Comparison of ENCODE assay signal across 16 cellular contexts in the genomic region with DNA sequence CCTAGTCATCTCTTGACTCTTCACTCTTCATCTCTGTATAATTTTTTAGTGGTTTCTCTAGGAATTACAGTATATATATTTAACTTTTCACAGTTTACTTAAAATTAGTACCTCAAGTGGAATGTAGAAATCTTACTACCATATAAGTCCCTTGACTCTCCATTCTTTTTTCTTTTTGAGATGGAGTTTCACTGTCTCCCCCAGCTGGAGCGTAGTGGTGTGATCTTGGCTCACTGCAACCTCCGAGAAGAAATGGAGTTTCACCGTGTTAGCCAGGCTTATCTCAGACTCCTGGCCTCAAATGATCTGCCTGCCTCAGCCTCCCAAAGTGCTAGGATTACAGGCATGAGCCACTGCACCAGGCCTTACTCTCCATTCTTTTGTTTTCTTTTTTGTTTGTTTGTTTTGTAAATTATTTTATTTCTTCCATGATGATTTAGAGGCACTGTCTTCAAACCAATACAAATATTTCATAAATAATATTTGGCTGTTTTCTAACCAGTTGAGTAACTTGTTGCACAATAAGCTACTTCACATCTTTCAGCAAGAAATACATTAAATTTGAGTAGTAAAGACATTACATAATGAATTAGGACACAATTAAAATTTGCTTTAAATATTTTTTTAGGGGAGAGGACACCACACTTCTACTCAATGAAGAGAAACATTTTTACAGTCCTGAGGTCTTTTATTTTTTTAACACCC.
DNase-seq lines count a peak whose midpoint lies in the region; ATAC-seq and TF ChIP-seq lines count a peak whose summit lies in the region.
"Had no signal": no experiment of that assay in that cellular context is flagged by ENCODE, and none has a peak within 500 bp of the region (broad histone marks: within the 10 kb centered on the region; RNA-seq: fewer than 3 reads in every experiment).

No MANE protein-coding gene starts in this region.

- H3K4ac ChIP-seq in H9 (ENCODE audit: low read depth, low read length), result no peak overlapping the region

- no peak overlapping the region for H2AFZ ChIP-seq in H9 (ENCODE audit: low read length)

- WGBS in H9 (ENCODE audit: extremely low coverage, insufficient read length, low lambda C conversion rate), result no CpG with 5 or more reads among the region's 3 CpGs

- H3K36me3 ChIP-seq in iPS-18a (ENCODE audit: control insufficient read depth, low read depth, low read length) (no peaks in the 10 kb centered on the region), mucosa of descending colon (ENCODE audit: low read depth) (no peaks in the 10 kb centered on the region)
- H3K36me3 ChIP-seq: breast epithelium had no signal

- no peak overlapping the region for H2AK5ac ChIP-seq in H9 (ENCODE audit: insufficient read length, low read length)

- no peaks in the 10 kb centered on the region; the same call in 1 of the 2 replicates for H3K79me2 ChIP-seq in H9 (ENCODE audit: insufficient read depth, low read length)

- H3K4me3 Mint-ChIP-seq in CD14-positive monocyte (peak overlapping the region in 1 of 2 donors; percentile 55), H9 (no peak overlapping the region)
- H3K4me3 Mint-ChIP-seq in activated naive CD8-positive, alpha-beta T cell treated with anti-CD3 and anti-CD28 coated beads for 36 hours, result no peak overlapping the region
- H3K4me3 Mint-ChIP-seq in natural killer cell treated with Interleukin-12 subunit alpha and Interleukin-12 subunit beta and Interleukin-15 and Interleukin-18, amount 100 ng/mL, for 72 hours, result no peak overlapping the region
- H3K4me3 Mint-ChIP-seq: activated CD8-positive, alpha-beta T cell treated with anti-CD3 and anti-CD28 coated beads for 36 hours had no signal

- H3K4me3 ChIP-seq in iPS-18a (ENCODE audit: low read length) (no peak overlapping the region), mucosa of descending colon (no peak overlapping the region)
- H3K4me3 ChIP-seq: breast epithelium, testis had no signal

- no peak overlapping the region for H2BK12ac ChIP-seq in H9 (ENCODE audit: insufficient read length, low read depth, low read length)

- DNase-seq in CD14-positive monocyte (ENCODE audit: low spot score) (no peak), H9 (no peak), mucosa of descending colon (no peak), NCI-H510A treated with DMSO at 0.1 percent for 48 hours (lab: John Stamatoyannopoulos, UW) (no peak), NCI-H1092 treated with DMSO at 0.1 percent for 48 hours (lab: John Stamatoyannopoulos, UW) (no peak)
- DNase-seq in activated naive CD8-positive, alpha-beta T cell treated with anti-CD3 and anti-CD28 coated beads for 36 hours, result no peak
- DNase-seq in natural killer cell treated with Interleukin-12 subunit alpha and Interleukin-12 subunit beta and Interleukin-15 and Interleukin-18, amount 100 ng/mL, for 72 hours (ENCODE audit: low spot score), result no peak
- DNase-seq: activated CD8-positive, alpha-beta T cell treated with anti-CD3 and anti-CD28 coated beads for 36 hours; DMS153; effector memory CD4-positive, alpha-beta T cell; NCI-H187 treated with DMSO at 0.1 percent for 48 hours; NCI-H510A; retina; testis had no signal

- no peak overlapping the region for H2BK5ac ChIP-seq in H9 (ENCODE audit: insufficient read length, low read length)

- H3K23me2 ChIP-seq in H9 (ENCODE audit: insufficient read length, low read depth, low read length, poor library complexity, severe bottlenecking), result no peaks in the 10 kb centered on the region

- H3K27ac ChIP-seq in H9 (ENCODE audit: insufficient read length, low read depth, low read length) (no peak overlapping the region), iPS-18a (ENCODE audit: low read length) (peak overlapping the region; percentile 16)
- H3K27ac ChIP-seq: breast epithelium, testis had no signal

- H3K27ac Mint-ChIP-seq in CD14-positive monocyte, result peak overlapping the region; percentile 85 to 94 (median 90)
- peak overlapping the region; percentile 55 to 92 (median 82); a peak in 3 of 7 replicates for H3K27ac Mint-ChIP-seq in H9
- peak overlapping the region; percentile 25 for H3K27ac Mint-ChIP-seq in activated naive CD8-positive, alpha-beta T cell treated with anti-CD3 and anti-CD28 coated beads for 36 hours
- peak overlapping the region in 1 of 2 donors; percentile 74 for H3K27ac Mint-ChIP-seq in natural killer cell treated with Interleukin-12 subunit alpha and Interleukin-12 subunit beta and Interleukin-15 and Interleukin-18, amount 100 ng/mL, for 72 hours

- no peak overlapping the region for H3K18ac ChIP-seq in H9 (ENCODE audit: insufficient read length, low read depth, low read length)

- H3K4me1 ChIP-seq in H9 (ENCODE audit: insufficient read depth, low read length) (peaks cover 5% of the 10 kb centered on the region), iPS-18a (ENCODE audit: control insufficient read depth, low read depth, low read length) (peaks cover 18% of the 10 kb centered on the region), mucosa of descending colon (ENCODE audit: low read depth) (peaks cover 19% of the 10 kb centered on the region)

- H3K9me3 ChIP-seq in H9 (ENCODE audit: control insufficient read depth, low read depth, low read length), result no peaks in the 10 kb centered on the region
- no peaks in the 10 kb centered on the region for H3K9me3 ChIP-seq in iPS-18a (ENCODE audit: control insufficient read depth, low read depth, low read length)
- H3K9me3 ChIP-seq in mucosa of descending colon, result no peaks in the 10 kb centered on the region
- H3K9me3 ChIP-seq: breast epithelium, testis had no signal

- no peak overlapping the region for H3K56ac ChIP-seq in H9 (ENCODE audit: insufficient read length, low read depth, low read length)

- H3T11ph ChIP-seq in H9 (ENCODE audit: low read length), result no peak overlapping the region

- H2BK15ac ChIP-seq in H9 (ENCODE audit: low read depth, low read length), result no peak overlapping the region

- H4K8ac ChIP-seq in H9 (replicated peaks; ENCODE audit: insufficient read length, low read depth, low read length), result no peak overlapping the region

- H3K36me3 Mint-ChIP-seq in CD14-positive monocyte, result peaks cover 22 to 24% of the 10 kb centered on the region in 2 donors
- H3K36me3 Mint-ChIP-seq in H9 (ENCODE audit: insufficient read depth in 1 of 3, low read depth in 3 of 3), result peaks cover 0 to 9% (median 8%) of the 10 kb centered on the region in 3 experiments; a peak in 5 of 7 replicates
- H3K36me3 Mint-ChIP-seq in activated naive CD8-positive, alpha-beta T cell treated with anti-CD3 and anti-CD28 coated beads for 36 hours, result peaks cover 34% of the 10 kb centered on the region
- H3K36me3 Mint-ChIP-seq in natural killer cell treated with Interleukin-12 subunit alpha and Interleukin-12 subunit beta and Interleukin-15 and Interleukin-18, amount 100 ng/mL, for 72 hours, result peaks cover 5% of the 10 kb centered on the region

- H3K9me3 Mint-ChIP-seq in CD14-positive monocyte (peaks cover 0 to 2% (median 0%) of the 10 kb centered on the region in 7 donors), H9 (no peaks in the 10 kb centered on the region)
- H3K9me3 Mint-ChIP-seq in activated naive CD8-positive, alpha-beta T cell treated with anti-CD3 and anti-CD28 coated beads for 36 hours, result no peaks in the 10 kb centered on the region
- no peaks in the 10 kb centered on the region for H3K9me3 Mint-ChIP-seq in natural killer cell treated with Interleukin-12 subunit alpha and Interleukin-12 subunit beta and Interleukin-15 and Interleukin-18, amount 100 ng/mL, for 72 hours
- H3K9me3 Mint-ChIP-seq: activated CD8-positive, alpha-beta T cell treated with anti-CD3 and anti-CD28 coated beads for 36 hours had no signal

- H3K23ac ChIP-seq in H9 (ENCODE audit: insufficient read length, low read depth, low read length), result no peak overlapping the region

- ATAC-seq in mucosa of descending colon, result no peak
- ATAC-seq in natural killer cell treated with Interleukin-12 subunit alpha and Interleukin-12 subunit beta and Interleukin-15 and Interleukin-18, amount 100 ng/mL, for 72 hours, result no peak
- ATAC-seq: activated CD8-positive, alpha-beta T cell treated with anti-CD3 and anti-CD28 coated beads for 36 hours had no signal

- H3K27me3 Mint-ChIP-seq in CD14-positive monocyte (ENCODE audit: low read depth in 3 of 3) (peaks cover 0 to 2% (median 0%) of the 10 kb centered on the region in 3 donors), H9 (ENCODE audit: low read depth) (no peaks in the 10 kb centered on the region)
- H3K27me3 Mint-ChIP-seq in activated naive CD8-positive, alpha-beta T cell treated with anti-CD3 and anti-CD28 coated beads for 36 hours, result no peaks in the 10 kb centered on the region
- no peaks in the 10 kb centered on the region for H3K27me3 Mint-ChIP-seq in natural killer cell treated with Interleukin-12 subunit alpha and Interleukin-12 subunit beta and Interleukin-15 and Interleukin-18, amount 100 ng/mL, for 72 hours
- H3K27me3 Mint-ChIP-seq: activated CD8-positive, alpha-beta T cell treated with anti-CD3 and anti-CD28 coated beads for 36 hours had no signal

- no peak overlapping the region for H4K5ac ChIP-seq in H9 (ENCODE audit: insufficient read length, low read depth, low read length)

- H4K91ac ChIP-seq in H9 (ENCODE audit: insufficient read length, low read depth, low read length), result no peak overlapping the region

- H3K27me3 ChIP-seq in H9 (ENCODE audit: insufficient read depth, low read length) (no peaks in the 10 kb centered on the region), iPS-18a (ENCODE audit: control insufficient read depth, insufficient read depth, low read length) (no peaks in the 10 kb centered on the region)
- H3K27me3 ChIP-seq: breast epithelium, testis had no signal

- H3K4me2 ChIP-seq in H9 (ENCODE audit: insufficient read depth, insufficient read length, low read length), result no peak overlapping the region

- peaks cover 5% of the 10 kb centered on the region for H3K79me1 ChIP-seq in H9 (ENCODE audit: insufficient read depth, low read depth, low read length, poor library complexity, severe bottlenecking)

- TF ChIP-seq CTCF in CD14-positive monocyte (IDR thresholded peaks at IDR 0.05) (no peak), H9 (conservative IDR thresholded peaks at IDR 0.05) (peak; percentile 19; the same call in 2 of the 3 replicates), mucosa of descending colon (IDR thresholded peaks at IDR 0.05) (no peak)

- H2BK20ac ChIP-seq in H9 (ENCODE audit: low read depth, low read length, poor library complexity, severe bottlenecking), result no peak overlapping the region

- H4K20me1 ChIP-seq in H9 (ENCODE audit: control insufficient read depth, insufficient read depth, insufficient read length), result no peaks in the 10 kb centered on the region

- H3K14ac ChIP-seq in H9 (ENCODE audit: insufficient read depth, low read length), result no peak overlapping the region

- intact Hi-C loops in CD14-positive monocyte (cut with micrococcal nuclease), result no loop called here
- intact Hi-C loops in mucosa of descending colon (cut with DNase I, micrococcal nuclease), result no loop called here

- H2BK120ac ChIP-seq in H9 (ENCODE audit: low read depth, low read length, poor library complexity, severe bottlenecking), result no peak overlapping the region

- H3K9ac ChIP-seq in H9 (ENCODE audit: extremely low read depth, insufficient read length, low read length) (no peak overlapping the region), iPS-18a (ENCODE audit: low read length) (no peak overlapping the region)

- peaks cover 53% of the 10 kb centered on the region for H3K4me1 Mint-ChIP-seq in CD14-positive monocyte
- peaks cover 25 to 34% of the 10 kb centered on the region in 2 experiments for H3K4me1 Mint-ChIP-seq in H9
- peaks cover 62% of the 10 kb centered on the region for H3K4me1 Mint-ChIP-seq in activated naive CD8-positive, alpha-beta T cell treated with anti-CD3 and anti-CD28 coated beads for 36 hours
- H3K4me1 Mint-ChIP-seq in natural killer cell treated with Interleukin-12 subunit alpha and Interleukin-12 subunit beta and Interleukin-15 and Interleukin-18, amount 100 ng/mL, for 72 hours (ENCODE audit: low read depth in 2 of 2), result peaks cover 41 to 58% of the 10 kb centered on the region in 2 donors
